In genomic region chrX:10044021-10044420, GRCh38 we compare ENCODE assay signal across 22 cellular contexts.
DNase-seq lines count a peak whose midpoint lies in the region; ATAC-seq and TF ChIP-seq lines count a peak whose summit lies in the region.
"Had no signal": no experiment of that assay in that cellular context is flagged by ENCODE, and none has a peak within 500 bp of the region (broad histone marks: within the 10 kb centered on the region; RNA-seq: fewer than 3 reads in every experiment).

No MANE protein-coding gene starts in this region.

- H3K4me3 Mint-ChIP-seq in chondrocyte (ENCODE audit: unreplicated experiment): no peak overlapping the region
- H3K4me3 Mint-ChIP-seq: CD4-positive, alpha-beta memory T cell; HFFc6 had no signal

- H3K4me2 ChIP-seq in PC-3 (ENCODE audit: low read length): no peak overlapping the region

- no peak overlapping the region for H3K27ac Mint-ChIP-seq in chondrocyte (ENCODE audit: unreplicated experiment)
- H3K27ac Mint-ChIP-seq: CD4-positive, alpha-beta memory T cell; HFFc6 had no signal

- H3K4me3 ChIP-seq in PC-3 (ENCODE audit: low read length) (no peak overlapping the region), epithelial cell of esophagus (ENCODE audit: low read length) (no peak overlapping the region), stomach smooth muscle (ENCODE audit: low read length in 2 of 2) (no peak overlapping the region)
- H3K4me3 ChIP-seq: K562 had no signal

- CTCF ChIA-PET in PC-3 (lab: Charles Lee): no interaction called here

- H3K79me2 ChIP-seq in PC-3 (ENCODE audit: low read length): 0 out of 2 replicates have a peak, but pooled peaks cover 4% of the 10 kb centered on the region

- POLR2A ChIA-PET in PC-3 (lab: Charles Lee; ENCODE audit: unreplicated experiment): no interaction called here

- no peaks in the 10 kb centered on the region for H3F3A ChIP-seq in PC-3 (ENCODE audit: low read length, unreplicated experiment)

- BruUV-seq in PC-3 (replicated peaks; lab: Mats Ljungman, UMichigan): no TSS peak

- no peaks in the 10 kb centered on the region for H3K36me3 ChIP-seq in PC-3 (ENCODE audit: low read depth, low read length)
- H3K36me3 ChIP-seq in stomach smooth muscle (ENCODE audit: control insufficient read depth in 2 of 2, insufficient read depth in 2 of 2, low read length in 2 of 2): no peaks in the 10 kb centered on the region
- H3K36me3 ChIP-seq: BE2C had no signal

- DNase-seq in PC-3 (peak; percentile 6), epithelial cell of esophagus (ENCODE audit: low read depth) (peak; percentile 53), foreskin keratinocyte (no peak), G401 (ENCODE audit: low spot score) (no peak), chondrocyte (ENCODE audit: low spot score) (no peak), ureter (ENCODE audit: low spot score) (no peak)
- DNase-seq: ACHN; BE2C; CD4-positive, alpha-beta memory T cell; COR-L47; DMS 273 treated with DMSO at 0.1 percent for 48 hours; DMS53; DND-41; EL; GDM1; HFFc6; IMR-90 had no signal

- ATAC-seq in PC-3: no peak
- ATAC-seq in foreskin keratinocyte: peak; percentile 42
- ATAC-seq in GM21367 (IDR thresholded peaks at IDR 0.05; ENCODE audit: unreplicated experiment): no peak
- ATAC-seq: HCT116, K562 had no signal

- H2AFZ ChIP-seq in PC-3 (ENCODE audit: low read length): no peak overlapping the region

- peaks cover 3% of the 10 kb centered on the region for H3K9me3 Mint-ChIP-seq in chondrocyte (ENCODE audit: low read depth)
- H3K9me3 Mint-ChIP-seq: HFFc6 had no signal

- H3K27me3 Mint-ChIP-seq in chondrocyte (ENCODE audit: low read depth): no peaks in the 10 kb centered on the region
- H3K27me3 Mint-ChIP-seq: CD4-positive, alpha-beta memory T cell had no signal

- TF ChIP-seq CTCF in PC-3 (conservative IDR thresholded peaks at IDR 0.05; ENCODE audit: low read depth, low read length) (no peak), epithelial cell of esophagus (IDR thresholded peaks at IDR 0.05; ENCODE audit: insufficient read depth, low read depth, low read length, missing control alignments) (no peak), foreskin keratinocyte (conservative IDR thresholded peaks at IDR 0.05) (no peak), chondrocyte (IDR thresholded peaks at IDR 0.05) (no peak)

- in situ Hi-C loops in G401 (cut with HindIII; ENCODE audit: low sequenced_read_pairs): no loop called here

- no peaks in the 10 kb centered on the region for H3K9me2 ChIP-seq in PC-3 (replicated peaks; ENCODE audit: low read length)

- no peaks in the 10 kb centered on the region for H3K36me3 Mint-ChIP-seq in chondrocyte (ENCODE audit: low read depth)
- H3K36me3 Mint-ChIP-seq: CD4-positive, alpha-beta memory T cell had no signal

- H3K4me1 Mint-ChIP-seq in chondrocyte (ENCODE audit: low read depth): peaks cover 37% of the 10 kb centered on the region

- intact Hi-C loops in PC-3 (cut with micrococcal nuclease): no loop called here

- H3K27me3 ChIP-seq in PC-3 (ENCODE audit: low read length) (no peaks in the 10 kb centered on the region), foreskin keratinocyte (no peaks in the 10 kb centered on the region), stomach smooth muscle (ENCODE audit: control insufficient read depth in 1 of 2, insufficient read depth in 2 of 2, low read length in 2 of 2) (peaks cover 0 to 5% of the 10 kb centered on the region in 2 donors)
- H3K27me3 ChIP-seq: BE2C had no signal

- H3K4me1 ChIP-seq in PC-3 (ENCODE audit: insufficient read depth, low read length) (peaks cover 8% of the 10 kb centered on the region; the same call in 1 of the 2 replicates), foreskin keratinocyte (peaks cover 10% of the 10 kb centered on the region), stomach smooth muscle (ENCODE audit: control insufficient read depth, insufficient read depth, low read length) (peaks cover 31% of the 10 kb centered on the region)
- H3K4me1 ChIP-seq: BE2C had no signal

- H3K9me3 ChIP-seq in PC-3 (ENCODE audit: low read length) (no peaks in the 10 kb centered on the region), stomach smooth muscle (ENCODE audit: control insufficient read depth in 2 of 2, low read length in 2 of 2) (no peaks in the 10 kb centered on the region)
- H3K9me3 ChIP-seq: BE2C had no signal

- H3K27ac ChIP-seq in PC-3 (ENCODE audit: low read length) (no peak overlapping the region), foreskin keratinocyte (no peak overlapping the region), stomach smooth muscle (ENCODE audit: low read length) (peak overlapping the region; percentile 24)
- H3K27ac ChIP-seq: C4-2B had no signal

- H3K9ac ChIP-seq in PC-3 (ENCODE audit: low read length) (no peak overlapping the region), stomach smooth muscle (ENCODE audit: low read length in 2 of 2) (no peak overlapping the region)

- no peaks in the 10 kb centered on the region for H4K20me1 ChIP-seq in PC-3 (ENCODE audit: low read length)

Comparison
In these comparisons a context has a peak if more than half of its experiments do, and no peak if none do; other contexts are left out.
1. DNase-seq: peak in PC-3 (single experiment) and epithelial cell of esophagus (single experiment); none in foreskin keratinocyte (0 of 2), G401 (single experiment), chondrocyte (single experiment) and ureter (single experiment).